Comparison of ENCODE assay signal across 8 cellular contexts in the genomic region with DNA sequence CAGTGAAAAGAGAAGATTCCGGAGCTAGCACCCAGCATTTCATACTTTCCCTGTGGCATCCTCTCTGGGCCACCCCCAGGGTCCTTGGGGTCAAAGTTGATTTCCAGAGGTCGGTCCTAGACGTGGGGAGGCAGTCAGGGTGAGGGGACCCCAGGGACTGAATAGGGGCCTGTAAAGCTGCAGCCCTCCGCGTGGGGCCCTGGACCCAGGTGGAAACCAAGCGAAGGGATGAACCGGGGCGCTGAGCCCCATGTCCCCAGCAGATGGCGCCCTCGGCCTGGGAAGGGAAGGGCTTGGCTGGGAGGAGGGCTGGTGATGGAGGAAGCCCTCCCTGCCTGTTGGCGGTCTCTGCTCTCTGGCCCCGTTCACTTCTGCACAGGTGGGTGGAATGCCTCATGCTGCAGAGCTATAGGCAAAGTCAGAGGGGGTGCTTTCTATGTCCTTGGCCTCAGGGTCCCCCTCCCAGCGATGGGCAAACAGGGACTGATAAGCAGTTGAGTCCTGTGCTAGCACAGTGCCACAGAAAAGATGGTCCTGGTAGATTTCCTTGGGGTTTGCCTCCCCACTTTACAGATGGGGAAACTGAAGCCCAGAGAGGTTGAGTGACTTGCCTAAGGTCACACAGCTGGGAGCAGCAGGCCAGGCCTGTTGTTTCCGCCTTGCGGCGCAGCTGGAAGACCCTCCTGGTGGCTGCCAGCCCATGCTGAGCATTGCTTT.
DNase-seq lines count a peak whose midpoint lies in the region; ATAC-seq and TF ChIP-seq lines count a peak whose summit lies in the region.

No MANE protein-coding gene starts in this region.

- peaks cover 2% of the 10 kb centered on the region for H3K27me3 Mint-ChIP-seq in progenitor cell of endocrine pancreas

- no peak overlapping the region for H3K27ac Mint-ChIP-seq in activated naive CD4-positive, alpha-beta T cell treated with anti-CD3 and anti-CD28 coated beads, Interleukin-2, amount 50 U/mL, for 72 hours
- H3K27ac Mint-ChIP-seq in progenitor cell of endocrine pancreas = no peak overlapping the region

- intact Hi-C loops in Right ventricle myocardium inferior (cut with DNase I) (loop anchor here (5.0 kb wide), 1 partner anchor 442 kb away; no protein-coding TSS in a partner anchor), vagina (cut with DNase I) (loop anchor here (10.0 kb wide), 1 partner anchor 439 kb away; no protein-coding TSS in a partner anchor)

- TF ChIP-seq POLR2A in vagina (IDR thresholded peaks at IDR 0.05) = no peak

- no peak overlapping the region for H3K4me3 ChIP-seq in vagina

- H3K4me1 Mint-ChIP-seq in progenitor cell of endocrine pancreas (ENCODE audit: low read depth) = peaks cover 6% of the 10 kb centered on the region

- no peaks in the 10 kb centered on the region for H3K9me3 Mint-ChIP-seq in activated naive CD4-positive, alpha-beta T cell treated with anti-CD3 and anti-CD28 coated beads, Interleukin-2, amount 50 U/mL, for 72 hours
- no peaks in the 10 kb centered on the region for H3K9me3 Mint-ChIP-seq in progenitor cell of endocrine pancreas (ENCODE audit: low read depth)

- peak; percentile 70 to 88 for ATAC-seq in activated naive CD4-positive, alpha-beta T cell treated with anti-CD3 and anti-CD28 coated beads, Interleukin-2, amount 50 U/mL, for 72 hours
- ATAC-seq in Right ventricle myocardium inferior = peak; percentile 66
- no peak for ATAC-seq in GM21360 (IDR thresholded peaks at IDR 0.05; ENCODE audit: unreplicated experiment)

- peak; percentile 49 for DNase-seq in DMS153 treated with DMSO at 0.1 percent for 48 hours (lab: John Stamatoyannopoulos, UW; ENCODE audit: unreplicated experiment)
- DNase-seq in KBM-7 = peak; percentile 76
- DNase-seq in SK-N-DZ (ENCODE audit: low spot score) = peak; percentile 84
- peak in 1 of 2 donors; percentile 89 for DNase-seq in activated naive CD4-positive, alpha-beta T cell treated with anti-CD3 and anti-CD28 coated beads, Interleukin-2, amount 50 U/mL, for 72 hours (ENCODE audit: low spot score in 2 of 2)
- DNase-seq in Right ventricle myocardium inferior (ENCODE audit: missing footprints) = peak; percentile 89
- DNase-seq in progenitor cell of endocrine pancreas (ENCODE audit: low spot score, unreplicated experiment) = peak; percentile 82
- no peak for DNase-seq in vagina (ENCODE audit: extremely low spot score in 2 of 2)

- no peak overlapping the region for H3K27ac ChIP-seq in vagina

- peak; percentile 98 for TF ChIP-seq CTCF in progenitor cell of endocrine pancreas (IDR thresholded peaks at IDR 0.05; ENCODE audit: unreplicated experiment)
- TF ChIP-seq CTCF in vagina (IDR thresholded peaks at IDR 0.05) = peak; percentile 79 to 89 (median 83)

- H3K36me3 ChIP-seq in vagina = no peaks in the 10 kb centered on the region

- in situ Hi-C loops in KBM-7 (cut with MboI; ENCODE audit: low pct_unique_long_range_greater_than_20kb, low sequenced_read_pairs) = no loop called here

- H3K4me1 ChIP-seq in vagina = no peaks in the 10 kb centered on the region

- H3K4me3 Mint-ChIP-seq in progenitor cell of endocrine pancreas (ENCODE audit: low read depth) = no peak overlapping the region

- no peaks in the 10 kb centered on the region for H3K9me3 ChIP-seq in vagina

- H3K36me3 Mint-ChIP-seq in activated naive CD4-positive, alpha-beta T cell treated with anti-CD3 and anti-CD28 coated beads, Interleukin-2, amount 50 U/mL, for 72 hours = no peaks in the 10 kb centered on the region
- no peaks in the 10 kb centered on the region for H3K36me3 Mint-ChIP-seq in progenitor cell of endocrine pancreas (ENCODE audit: insufficient read depth)

- H3K27me3 ChIP-seq in vagina = no peaks in the 10 kb centered on the region

Comparison
In these comparisons a context has a peak if more than half of its experiments do, and no peak if none do; other contexts are left out.
1. DNase-seq: peak in DMS153 treated with DMSO at 0.1 percent for 48 hours (single experiment), KBM-7 (single experiment), SK-N-DZ (single experiment), Right ventricle myocardium inferior (single experiment) and progenitor cell of endocrine pancreas (single experiment); none in vagina (0 of 2).